Comparison of ENCODE assay signal across 21 cellular contexts in genomic region chr10:80515511-80515910, GRCh38. TPM values are rescaled to one million over a fixed set of nuclear protein-coding genes. Genes with fewer than 3 reads are reported as not detected.
"Had no signal": no experiment of that assay in that cellular context is flagged by ENCODE, and none has a peak within 500 bp of the region (broad histone marks: within the 10 kb centered on the region; RNA-seq: fewer than 3 reads in every experiment).

No MANE protein-coding gene starts in this region.

- DNase-seq: activated CD4-positive, alpha-beta memory T cell treated with anti-CD3 and anti-CD28 coated beads for 36 hours; activated CD4-positive, CD25-positive, alpha-beta regulatory T cell treated with anti-CD3 and anti-CD28 coated beads, Interleukin-2, amount 50 U/mL, for 72 hours; activated CD8-positive, alpha-beta memory T cell treated with anti-CD3 and anti-CD28 coated beads, Interleukin-2, amount 50 U/mL, for 4 hours; caudate nucleus; effector CD4-positive, alpha-beta T cell; hypothalamus; left cardiac atrium; mammary epithelial cell; nucleus accumbens; right lobe of liver; stimulated activated CD4-positive, alpha-beta T cell treated with anti-CD3 and anti-CD28 coated beads, Interleukin-12 subunit alpha, Interleukin-12 subunit beta, amount 100 ng/mL, for 4 hours; stimulated activated naive CD4-positive, alpha-beta T cell treated with Interleukin-2 at 50 U/mL for 16 hours; SW 1271; testis had no signal

- H3K4me3 Mint-ChIP-seq: activated CD4-positive, alpha-beta memory T cell treated with anti-CD3 and anti-CD28 coated beads for 36 hours; activated T-helper 1 cell treated with anti-CD3 and anti-CD28 coated beads, Interleukin-12 subunit alpha, Interleukin-12 subunit beta, Interleukin-2, Interleukin-4 antibody, amounts not matched to agents 30 ng/mL and 10 ng/mL and 1 ng/mL, durations not matched to agents 14 hours and 24 hours and 36 hours; naive thymus-derived CD8-positive, alpha-beta T cell had no signal

- H3K27ac ChIP-seq: coronary artery, right lobe of liver, SJSA1, testis had no signal

- H3K27me3 ChIP-seq: right lobe of liver, SJSA1, testis had no signal

- H3K4me1 ChIP-seq: right lobe of liver, testis had no signal

- H3K4me3 ChIP-seq: coronary artery, right lobe of liver, SJSA1, testis had no signal

- H3K9me3 ChIP-seq: right lobe of liver, SJSA1, testis had no signal

- ATAC-seq: left cardiac atrium; naive thymus-derived CD8-positive, alpha-beta T cell; right lobe of liver had no signal

- H3K27ac Mint-ChIP-seq: progenitor cell of endocrine pancreas had no signal

- H3K9me3 Mint-ChIP-seq: activated CD4-positive, alpha-beta memory T cell treated with anti-CD3 and anti-CD28 coated beads for 36 hours; activated T-helper 1 cell treated with anti-CD3 and anti-CD28 coated beads, Interleukin-12 subunit alpha, Interleukin-12 subunit beta, Interleukin-2, Interleukin-4 antibody, amounts not matched to agents 30 ng/mL and 10 ng/mL and 1 ng/mL, durations not matched to agents 14 hours and 24 hours and 36 hours; naive thymus-derived CD8-positive, alpha-beta T cell had no signal

- H3K27me3 Mint-ChIP-seq: activated CD4-positive, alpha-beta memory T cell treated with anti-CD3 and anti-CD28 coated beads for 36 hours; naive thymus-derived CD8-positive, alpha-beta T cell; progenitor cell of endocrine pancreas had no signal

RNA-seq across cellular contexts. Expression of gene SH2D4B, which starts 22.2 kb away (rescaled TPM):
- total RNA-seq: fibroblast of lung, right lobe of liver had no signal
- polyA plus RNA-seq: fibroblast of lung; naive thymus-derived CD8-positive, alpha-beta T cell; urinary bladder had no signal
